Comparison of ENCODE assay signal across 7 cellular contexts in genomic region chr19:12720296-12720695, GRCh38. TPM values are rescaled to one million over a fixed set of nuclear protein-coding genes. Genes with fewer than 3 reads are reported as not detected.
DNase-seq lines count a peak whose midpoint lies in the region; ATAC-seq and TF ChIP-seq lines count a peak whose summit lies in the region.
"Had no signal": no experiment of that assay in that cellular context is flagged by ENCODE, and none has a peak within 500 bp of the region (broad histone marks: within the 10 kb centered on the region; RNA-seq: fewer than 3 reads in every experiment).

No MANE protein-coding gene starts in this region.

- ATAC-seq in central memory CD8-positive, alpha-beta T cell (replicated peaks; ENCODE audit: extremely low read depth, poor library complexity, severe bottlenecking), result no peak
- no peak for ATAC-seq in HG02571 (IDR thresholded peaks at IDR 0.05; ENCODE audit: unreplicated experiment)

- intact Hi-C loops in sigmoid colon (cut with DNase I), result no loop called here

- peaks cover 66% of the 10 kb centered on the region for H3K79me2 ChIP-seq in Loucy (ENCODE audit: insufficient read depth, low read length)

- H3K4me2 ChIP-seq in Loucy (ENCODE audit: low read depth, low read length, poor library complexity, severe bottlenecking), result peak overlapping the region; percentile 97

- peaks cover 41% of the 10 kb centered on the region for H4K20me1 ChIP-seq in Loucy (ENCODE audit: insufficient read depth, low read length, poor library complexity, severe bottlenecking)

- TF ChIP-seq EP300 in sigmoid colon (IDR thresholded peaks at IDR 0.05), result no peak

- H3K4me3 ChIP-seq in Loucy (ENCODE audit: low read length, poor library complexity, severe bottlenecking) (peak overlapping the region; percentile 94), sigmoid colon (peak overlapping the region; percentile 54 to 98 (median 77))

- DNase-seq in central memory CD8-positive, alpha-beta T cell (ENCODE audit: low spot score in 2 of 2), result no peak
- no peak for DNase-seq in sigmoid colon
- DNase-seq in GM10266 (ENCODE audit: extremely low spot score), result no peak
- no peak for DNase-seq in amygdala (lab: John Stamatoyannopoulos, UW)
- DNase-seq: NCI-H69 had no signal

- H3K4me1 ChIP-seq in Loucy (ENCODE audit: insufficient read depth, low read length, poor library complexity, severe bottlenecking) (peaks cover 26% of the 10 kb centered on the region), sigmoid colon (peaks cover 0 to 49% (median 44%) of the 10 kb centered on the region in 4 donors)

- H3F3A ChIP-seq in Loucy (ENCODE audit: low read depth), result no peaks in the 10 kb centered on the region

- H3K36me3 Mint-ChIP-seq in central memory CD8-positive, alpha-beta T cell (ENCODE audit: insufficient read depth), result peaks cover 27% of the 10 kb centered on the region

- TF ChIP-seq CTCF in Loucy (conservative IDR thresholded peaks at IDR 0.05; ENCODE audit: low read length) (no peak), sigmoid colon (IDR thresholded peaks at IDR 0.05) (no peak), GM10266 (IDR thresholded peaks at IDR 0.05; ENCODE audit: control insufficient read depth, insufficient read depth, low read depth, missing control alignments) (no peak)

- H3K9me3 Mint-ChIP-seq in central memory CD8-positive, alpha-beta T cell, result no peaks in the 10 kb centered on the region

- peaks cover 39% of the 10 kb centered on the region for H3K4me1 Mint-ChIP-seq in central memory CD8-positive, alpha-beta T cell

- H3K27ac Mint-ChIP-seq in central memory CD8-positive, alpha-beta T cell (ENCODE audit: low read depth), result peak overlapping the region; percentile 95

- H3K9me3 ChIP-seq in Loucy (ENCODE audit: insufficient read depth, low read depth, low read length) (no peaks in the 10 kb centered on the region), sigmoid colon (no peaks in the 10 kb centered on the region)

- TF ChIP-seq POLR2A in sigmoid colon (IDR thresholded peaks at IDR 0.05), result no peak

- peak overlapping the region; percentile 99 for H3K9ac ChIP-seq in Loucy (ENCODE audit: low read depth, low read length, poor library complexity, severe bottlenecking)

- peak overlapping the region; percentile 89 for H3K4me3 Mint-ChIP-seq in central memory CD8-positive, alpha-beta T cell

- 89 to 90% methylated on average over 10 of the region's 10 CpGs for WGBS in sigmoid colon, 2 donors

- H3K9me2 ChIP-seq in Loucy (replicated peaks; ENCODE audit: low read depth, low read length), result no peaks in the 10 kb centered on the region

- H3K27me3 Mint-ChIP-seq in central memory CD8-positive, alpha-beta T cell, result no peaks in the 10 kb centered on the region

- peak overlapping the region; percentile 93 to 98 (median 95) for H3K27ac ChIP-seq in sigmoid colon

- no peaks in the 10 kb centered on the region for H3K27me3 ChIP-seq in Loucy (ENCODE audit: insufficient read depth, low read length, poor library complexity, severe bottlenecking)
- H3K27me3 ChIP-seq in sigmoid colon, result no peaks in the 10 kb centered on the region

- no peak overlapping the region for H2AFZ ChIP-seq in Loucy (ENCODE audit: low read length)

- H3K36me3 ChIP-seq in Loucy (ENCODE audit: insufficient read depth, low read length) (peaks cover 17% of the 10 kb centered on the region; the same call in 1 of the 2 replicates), sigmoid colon (peaks cover 14 to 41% (median 19%) of the 10 kb centered on the region in 4 donors)

RNA-seq across cellular contexts. Expression of gene TNPO2, which starts 3.4 kb away (rescaled TPM):
- total RNA-seq in sigmoid colon, result 10 to 100 TPM; 54.2 to 92.2 (median 60.5) TPM
- polyA plus RNA-seq in sigmoid colon, result 10 to 100 TPM in 2 of 3 donors, 1 to 10 TPM in 1; 9.5 to 47.2 (median 12.0) TPM

RNA-seq across cellular contexts. Expression of gene TRIR, which starts 14.2 kb away (rescaled TPM):
- 100 to 1,000 TPM; 443 to 505 (median 475) TPM for total RNA-seq in sigmoid colon
- 100 to 1,000 TPM; 261 to 324 (median 321) TPM for polyA plus RNA-seq in sigmoid colon

RNA-seq across cellular contexts. Expression of gene GET3, which starts 17.0 kb away (rescaled TPM):
- 10 to 100 TPM; 34.6 to 59.4 (median 44.5) TPM for total RNA-seq in sigmoid colon
- polyA plus RNA-seq in sigmoid colon, result 100 to 1,000 TPM in 1 of 3 donors, 10 to 100 TPM in 2; 85.8 to 121 (median 98.5) TPM

RNA-seq across cellular contexts. Expression of gene FBXW9, which starts 23.9 kb away (rescaled TPM):
- total RNA-seq in sigmoid colon, result 1 to 10 TPM; 3.6 to 6.4 (median 4.5) TPM
- 10 to 100 TPM in 1 of 3 donors, 1 to 10 TPM in 2; 6.2 to 10.8 (median 7.8) TPM for polyA plus RNA-seq in sigmoid colon

RNA-seq across cellular contexts. Expression of gene BEST2, which starts 31.3 kb away (rescaled TPM):
- under 1 TPM in 1 of 4 donors, not detected in 3; 0.36 TPM for total RNA-seq in sigmoid colon
- 10 to 100 TPM; 44.4 to 50.0 (median 45.8) TPM for polyA plus RNA-seq in sigmoid colon
